11 cellular contexts compared by ENCODE assay signal in the genomic region with DNA sequence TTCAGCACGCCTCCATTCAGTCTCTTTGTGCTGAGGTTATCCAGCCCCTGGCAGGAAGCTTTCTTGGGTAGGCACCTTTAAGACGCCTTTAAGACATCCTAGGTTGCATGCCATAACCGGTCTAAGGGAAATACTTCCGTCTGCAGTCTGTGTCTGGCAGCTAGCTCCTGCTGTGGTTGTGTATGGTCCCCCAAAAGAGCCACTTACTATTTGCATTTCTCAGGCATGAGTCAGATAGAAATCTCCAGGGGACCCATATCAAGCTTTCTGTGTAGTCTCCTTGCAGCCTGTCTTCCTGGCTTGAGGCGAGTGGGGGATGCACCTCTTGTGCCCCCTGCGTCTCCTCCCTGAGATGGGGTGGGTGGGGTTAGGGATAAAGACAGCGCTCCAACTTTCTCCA. TPM values are rescaled to one million over a fixed set of nuclear protein-coding genes. Genes with fewer than 3 reads are reported as not detected.
A peak's percentile ranks its signal among the peaks of the same experiment; 100 is the strongest.
DNase-seq lines count a peak whose midpoint lies in the region; ATAC-seq, FAIRE-seq and TF ChIP-seq lines count a peak whose summit lies in the region.
"Had no signal": no experiment of that assay in that cellular context is flagged by ENCODE, and none has a peak within 500 bp of the region (broad histone marks: within the 10 kb centered on the region; RNA-seq: fewer than 3 reads in every experiment).

No MANE protein-coding gene starts in this region.

- H3K9me3 ChIP-seq in lower lobe of right lung = no peaks in the 10 kb centered on the region
- H3K9me3 ChIP-seq: SJSA1 had no signal

- no peak overlapping the region for H3K4me3 ChIP-seq in lower lobe of right lung
- H3K4me3 ChIP-seq: SJSA1 had no signal

- H3K27me3 ChIP-seq in lower lobe of right lung (ENCODE audit: low read depth) = no peaks in the 10 kb centered on the region
- H3K27me3 ChIP-seq: SJSA1 had no signal

- FAIRE-seq in HTR-8/SVneo (lab: Jason Lieb, UNC) = no peak
- FAIRE-seq: endothelial cell of umbilical vein had no signal

- H3K4me1 ChIP-seq in lower lobe of right lung = peaks cover 8% of the 10 kb centered on the region
- H3K4me1 ChIP-seq: SJSA1 had no signal

- ATAC-seq in GM18907 (IDR thresholded peaks at IDR 0.05; ENCODE audit: unreplicated experiment) = peak; percentile 95
- ATAC-seq in HG02623 (IDR thresholded peaks at IDR 0.05; ENCODE audit: unreplicated experiment) = peak; percentile 86
- peak; percentile 43 to 74 for ATAC-seq in lower lobe of right lung

- H3K27ac ChIP-seq in lower lobe of right lung = peak overlapping the region; percentile 58
- H3K27ac ChIP-seq: SJSA1 had no signal

- DNase-seq in HTR-8/SVneo (ENCODE audit: insufficient read length, low spot score) (peak; percentile 54), lower lobe of right lung (no peak), cerebellar nuclear complex (lab: John Stamatoyannopoulos, UW) (no peak), NCI-H524 (lab: John Stamatoyannopoulos, UW) (no peak), HK-2 (ENCODE audit: unreplicated experiment) (no peak), NCI-H146 treated with DMSO at 0.1 percent for 48 hours (lab: John Stamatoyannopoulos, UW; ENCODE audit: unreplicated experiment) (no peak)
- DNase-seq: KBM-7 had no signal

- intact Hi-C loops in lower lobe of right lung (cut with DNase I) = no loop called here

- no peak for TF ChIP-seq CTCF in lower lobe of right lung (IDR thresholded peaks at IDR 0.05)

- no peaks in the 10 kb centered on the region for H3K36me3 ChIP-seq in lower lobe of right lung
- H3K36me3 ChIP-seq: SJSA1 had no signal

RNA-seq across cellular contexts. Expression of a gene that starts 10.0 kb away (rescaled TPM):
- total RNA-seq in lower lobe of right lung = 4.8 TPM
- total RNA-seq: endothelial cell of umbilical vein, SJSA1 had no signal

RNA-seq across cellular contexts. Expression of a gene that starts 27.8 kb away (rescaled TPM):
- total RNA-seq in lower lobe of right lung = not detected
- total RNA-seq: endothelial cell of umbilical vein, SJSA1 had no signal
